ENCODE assay signal across 12 cellular contexts in the genomic region with DNA sequence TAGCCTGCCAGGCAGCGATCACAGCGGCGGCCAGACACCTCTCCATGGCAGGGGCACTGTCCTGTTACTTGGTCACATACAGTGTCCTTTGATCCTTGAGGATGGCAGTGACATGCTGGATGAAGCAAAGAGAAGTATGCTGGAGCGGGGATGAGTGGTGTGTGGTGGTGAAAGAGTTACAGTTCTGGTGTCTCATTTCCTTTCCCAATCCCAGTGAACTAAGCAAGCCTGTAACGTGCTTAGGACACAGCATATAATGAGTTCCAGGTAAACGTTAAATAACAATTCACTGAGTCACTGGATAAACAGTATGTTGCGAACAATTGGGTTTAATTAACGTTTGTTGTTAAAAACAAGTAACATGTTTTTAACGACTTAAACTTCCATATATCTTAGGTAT.
"Had no signal": no experiment of that assay in that cellular context is flagged by ENCODE, and none has a peak within 500 bp of the region (broad histone marks: within the 10 kb centered on the region; RNA-seq: fewer than 3 reads in every experiment).

No MANE protein-coding gene starts in this region.

- H3K27ac ChIP-seq: body of pancreas, esophagus squamous epithelium, gastrocnemius medialis, pancreas, stomach had no signal

- H3K4me3 Mint-ChIP-seq: dendritic cell treated with granulocyte-macrophage colony-stimulating factor and Interleukin-4, amounts not matched to agents 40 ng/mL and 50 ng/mL, for 4 days; neural crest cell had no signal

- H3K27me3 ChIP-seq: body of pancreas, esophagus squamous epithelium, gastrocnemius medialis, pancreas, stomach had no signal

- H3K27ac Mint-ChIP-seq: activated naive CD4-positive, alpha-beta T cell treated with anti-CD3 and anti-CD28 coated beads, Interleukin-2, amount 50 U/mL, for 72 hours; dendritic cell treated with granulocyte-macrophage colony-stimulating factor and Interleukin-4, amounts not matched to agents 40 ng/mL and 50 ng/mL, for 4 days had no signal

- H3K27me3 Mint-ChIP-seq: dendritic cell treated with granulocyte-macrophage colony-stimulating factor and Interleukin-4, amounts not matched to agents 40 ng/mL and 50 ng/mL, for 4 days had no signal

- ATAC-seq: activated naive CD4-positive, alpha-beta T cell treated with anti-CD3 and anti-CD28 coated beads, Interleukin-2, amount 50 U/mL, for 72 hours; body of pancreas; gastrocnemius medialis; left ventricle myocardium superior; pancreas had no signal

- H3K9me3 ChIP-seq: body of pancreas, esophagus squamous epithelium, gastrocnemius medialis, pancreas, stomach had no signal

- H3K4me1 Mint-ChIP-seq: neural crest cell had no signal

- DNase-seq: activated CD4-positive, alpha-beta T cell treated with anti-CD3 and anti-CD28 coated beads, Interleukin-2, amount 50 U/mL, for 1 hour; amniotic stem cell; body of pancreas; esophagus squamous epithelium; gastrocnemius medialis; left ventricle myocardium superior; pancreas; small intestine; stomach had no signal

- H3K4me1 ChIP-seq: body of pancreas, gastrocnemius medialis, pancreas, stomach had no signal

- H3K36me3 ChIP-seq: esophagus squamous epithelium, gastrocnemius medialis, pancreas, stomach had no signal

- H3K9me3 Mint-ChIP-seq: activated naive CD4-positive, alpha-beta T cell treated with anti-CD3 and anti-CD28 coated beads, Interleukin-2, amount 50 U/mL, for 72 hours; dendritic cell treated with granulocyte-macrophage colony-stimulating factor and Interleukin-4, amounts not matched to agents 40 ng/mL and 50 ng/mL, for 4 days; neural crest cell had no signal

- H3K36me3 Mint-ChIP-seq: activated naive CD4-positive, alpha-beta T cell treated with anti-CD3 and anti-CD28 coated beads, Interleukin-2, amount 50 U/mL, for 72 hours had no signal

- H3K4me3 ChIP-seq: body of pancreas, esophagus squamous epithelium, gastrocnemius medialis, pancreas, stomach had no signal
